ENCODE assay signal across 9 cellular contexts in the genomic region with DNA sequence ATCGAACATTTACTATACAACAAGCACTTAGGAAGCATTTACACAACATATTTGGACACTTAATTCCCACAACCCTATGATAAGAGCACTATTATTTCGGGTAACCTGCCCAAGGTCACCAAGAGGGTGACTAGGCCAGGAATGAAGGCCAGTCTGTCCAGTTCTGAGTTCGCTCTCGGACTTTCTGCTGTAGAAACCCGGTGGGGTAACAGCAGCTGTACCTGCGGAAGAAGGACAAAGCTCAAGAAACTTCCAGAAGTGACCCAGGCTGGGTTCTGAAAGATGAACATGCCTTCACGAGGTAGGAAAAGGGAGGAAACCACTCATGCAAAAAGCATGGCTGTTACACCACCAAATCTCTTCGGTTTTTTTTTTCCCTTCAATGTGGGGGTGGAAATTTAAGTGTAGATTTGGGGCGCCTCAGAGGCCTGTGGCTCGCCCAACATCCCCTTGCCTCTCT. TPM values are rescaled to one million over a fixed set of nuclear protein-coding genes. Genes with fewer than 3 reads are reported as not detected.
DNase-seq lines count a peak whose midpoint lies in the region; ATAC-seq and TF ChIP-seq lines count a peak whose summit lies in the region.
"Had no signal": no experiment of that assay in that cellular context is flagged by ENCODE, and none has a peak within 500 bp of the region (broad histone marks: within the 10 kb centered on the region; RNA-seq: fewer than 3 reads in every experiment).

No MANE protein-coding gene starts in this region.

- H3K27me3 ChIP-seq in Karpas-422 (ENCODE audit: low read length): no peaks in the 10 kb centered on the region
- H3K27me3 ChIP-seq in mucosa of stomach (ENCODE audit: control insufficient read depth, insufficient read depth, low read length): no peaks in the 10 kb centered on the region

- H3K9me2 ChIP-seq in Karpas-422 (replicated peaks; ENCODE audit: insufficient read depth, low read length): no peaks in the 10 kb centered on the region

- H3K36me3 ChIP-seq in Karpas-422 (ENCODE audit: insufficient read depth, low read length) (no peaks in the 10 kb centered on the region), mucosa of stomach (ENCODE audit: control insufficient read depth, insufficient read depth, low read length) (no peaks in the 10 kb centered on the region)

- H3K27ac ChIP-seq in Karpas-422 (ENCODE audit: low read length): no peak overlapping the region

- H3K27me3 Mint-ChIP-seq in chondrocyte (ENCODE audit: low read depth): no peaks in the 10 kb centered on the region

- no peaks in the 10 kb centered on the region for H4K20me1 ChIP-seq in Karpas-422 (ENCODE audit: insufficient read depth, low read depth, low read length)

- peak overlapping the region; percentile 99 for H3K27ac Mint-ChIP-seq in chondrocyte (ENCODE audit: unreplicated experiment)

- peaks cover 11% of the 10 kb centered on the region for H3K4me1 ChIP-seq in Karpas-422 (ENCODE audit: low read length)
- H3K4me1 ChIP-seq in mucosa of stomach (ENCODE audit: control insufficient read depth, insufficient read depth, low read length): peaks cover 28% of the 10 kb centered on the region

- peak overlapping the region; percentile 72 for H2AFZ ChIP-seq in Karpas-422 (ENCODE audit: low read length)

- no peaks in the 10 kb centered on the region for H3K9me3 ChIP-seq in Karpas-422 (ENCODE audit: low read length)
- no peaks in the 10 kb centered on the region for H3K9me3 ChIP-seq in mucosa of stomach (ENCODE audit: control insufficient read depth, low read length)

- H3K9ac ChIP-seq in Karpas-422 (ENCODE audit: low read length) (peak overlapping the region; percentile 65), mucosa of stomach (ENCODE audit: low read length) (peak overlapping the region; percentile 87)

- peak overlapping the region; percentile 88 for H3K4me3 Mint-ChIP-seq in chondrocyte (ENCODE audit: unreplicated experiment)

- peak overlapping the region; percentile 61 for H3K4me3 ChIP-seq in Karpas-422 (ENCODE audit: low read length)
- peak overlapping the region; percentile 58 for H3K4me3 ChIP-seq in mucosa of stomach (ENCODE audit: low read length)

- peak overlapping the region; percentile 69 for H3K4me2 ChIP-seq in Karpas-422 (ENCODE audit: low read depth, low read length, poor library complexity, severe bottlenecking)

- H3K9me3 Mint-ChIP-seq in chondrocyte (ENCODE audit: low read depth): no peaks in the 10 kb centered on the region

- DNase-seq in AG20443 (ENCODE audit: low spot score): peak; percentile 25
- DNase-seq in Karpas-422: peak; percentile 48
- DNase-seq in chondrocyte (ENCODE audit: low spot score): no peak
- DNase-seq in NCI-H524 (lab: John Stamatoyannopoulos, UW): no peak
- DNase-seq in NCI-H1092 treated with DMSO at 0.1 percent for 48 hours (lab: John Stamatoyannopoulos, UW): no peak

- H3K4me1 Mint-ChIP-seq in chondrocyte (ENCODE audit: low read depth): peaks cover 13% of the 10 kb centered on the region

- H3K79me2 ChIP-seq in Karpas-422 (ENCODE audit: low read length): no peaks in the 10 kb centered on the region

- no peaks in the 10 kb centered on the region for H3K36me3 Mint-ChIP-seq in chondrocyte (ENCODE audit: low read depth)

- no peak for TF ChIP-seq CTCF in chondrocyte (IDR thresholded peaks at IDR 0.05)

- ATAC-seq in GM19328 (IDR thresholded peaks at IDR 0.05; ENCODE audit: unreplicated experiment): no peak
- no peak for ATAC-seq in HG03175 (IDR thresholded peaks at IDR 0.05; ENCODE audit: unreplicated experiment)

RNA-seq across cellular contexts. Expression of a gene that starts 10.8 kb away (rescaled TPM):
- total RNA-seq in Karpas-422 (2014; rRNA removed; shearing (Covaris generic); ENCODE audit: low replicate concordance): not detected in 2 replicates
- total RNA-seq in chondrocyte: 0.42 to 1.1 TPM in 2 of 3 replicates, not detected in the other
- total RNA-seq: lung microvascular endothelial cell had no signal

RNA-seq across cellular contexts. Expression of a gene that starts 14.7 kb away (rescaled TPM):
- total RNA-seq in Karpas-422 (2014; rRNA removed; shearing (Covaris generic); ENCODE audit: low replicate concordance): 0.54 and 0.67 TPM in 2 replicates
- total RNA-seq in chondrocyte: 2.2 to 2.4 TPM (median 2.2 TPM) in 3 replicates

RNA-seq across cellular contexts. Expression of a gene that starts 23.8 kb away (rescaled TPM):
- total RNA-seq in Karpas-422 (2014; rRNA removed; shearing (Covaris generic); ENCODE audit: low replicate concordance): under 0.01 TPM in 2 replicates
- total RNA-seq in chondrocyte: 1,613 to 1,880 TPM (median 1,738 TPM) in 3 replicates

RNA-seq across cellular contexts. Expression of a gene that starts 25.1 kb away (rescaled TPM):
- under 0.01 TPM in 2 replicates for total RNA-seq in Karpas-422 (2014; rRNA removed; shearing (Covaris generic); ENCODE audit: low replicate concordance)
- total RNA-seq in chondrocyte: 4,282 to 4,899 TPM (median 4,793 TPM) in 3 replicates

RNA-seq across cellular contexts. Expression of a gene that starts 51.3 kb away (rescaled TPM):
- 1.9 and 2.5 TPM in 2 replicates for total RNA-seq in Karpas-422 (2014; rRNA removed; shearing (Covaris generic); ENCODE audit: low replicate concordance)
- 68.1 to 79.5 TPM (median 70.5 TPM) in 3 replicates for total RNA-seq in chondrocyte

Comparison
In these comparisons a context has a peak if more than half of its experiments do, and no peak if none do; other contexts are left out.
1. DNase-seq: peak in AG20443 (single experiment) and Karpas-422 (single experiment); none in chondrocyte (single experiment), NCI-H524 (0 of 2) and NCI-H1092 treated with DMSO at 0.1 percent for 48 hours (single experiment).
2. RNA of a gene that starts 23.8 kb away (total RNA-seq): 1,613 to 1,880 TPM in chondrocyte; under 0.01 TPM in Karpas-422; every median in the first group is over 1,000 times any median in the second.